10 cellular contexts compared by ENCODE assay signal in the genomic region with DNA sequence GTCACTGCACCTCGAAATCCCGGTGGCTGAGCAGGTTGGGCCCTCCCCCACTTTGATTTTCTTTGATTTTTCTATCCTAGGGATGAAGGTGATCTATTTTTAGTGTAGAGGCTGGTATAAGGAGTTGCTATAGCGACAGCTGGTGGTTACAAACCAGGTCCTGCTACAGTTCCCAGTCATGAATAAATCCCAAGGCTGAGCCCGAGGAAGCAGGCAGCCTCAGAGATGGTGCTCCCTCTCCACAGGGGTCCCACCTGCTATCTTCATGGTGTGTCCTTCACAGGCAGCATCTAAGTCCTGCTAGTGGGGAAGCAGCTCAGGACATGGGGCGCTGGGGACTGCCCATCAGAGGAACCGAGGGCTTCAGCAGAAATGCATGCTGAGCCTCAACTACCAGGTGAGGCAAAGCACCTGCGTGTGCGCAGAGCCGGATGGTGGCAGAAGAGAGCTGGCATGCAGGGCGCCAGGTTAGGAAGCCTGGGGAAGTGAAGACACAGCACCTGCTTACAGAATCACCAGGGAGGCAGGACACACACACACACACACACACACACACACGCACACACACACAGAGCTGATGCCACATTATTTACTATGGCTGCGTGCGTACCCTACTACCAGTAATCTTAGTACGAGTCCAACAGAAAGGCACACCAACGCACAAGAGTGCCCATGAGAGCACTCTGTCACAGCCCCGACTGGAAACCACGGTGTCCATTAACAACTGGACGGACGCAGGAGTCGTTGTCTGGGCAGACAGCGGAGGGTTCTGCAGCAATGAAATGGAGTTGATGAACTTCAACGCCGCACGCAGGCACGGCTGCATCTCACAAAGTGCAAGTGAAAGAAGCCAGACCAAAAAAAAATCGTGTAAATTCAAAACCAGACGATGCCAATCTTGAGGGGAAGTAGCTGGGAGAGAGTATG.
DNase-seq lines count a peak whose midpoint lies in the region; ATAC-seq and TF ChIP-seq lines count a peak whose summit lies in the region.
"Had no signal": no experiment of that assay in that cellular context is flagged by ENCODE, and none has a peak within 500 bp of the region (broad histone marks: within the 10 kb centered on the region; RNA-seq: fewer than 3 reads in every experiment).

No MANE protein-coding gene starts in this region.

- no peaks in the 10 kb centered on the region for H3K27me3 Mint-ChIP-seq in activated T-helper 17 cell treated with anti-CD3 and anti-CD28 coated beads, Interleukin-2, amount 50 U/mL, for 72 hours
- no peaks in the 10 kb centered on the region for H3K27me3 Mint-ChIP-seq in activated CD8-positive, alpha-beta T cell treated with anti-CD3 and anti-CD28 coated beads for 36 hours
- no peaks in the 10 kb centered on the region for H3K27me3 Mint-ChIP-seq in T-cell
- H3K27me3 Mint-ChIP-seq: natural killer cell treated with Interleukin-12 subunit alpha and Interleukin-12 subunit beta and Interleukin-15 and Interleukin-18, amount 100 ng/mL, for 72 hours had no signal

- POLR2A ChIA-PET in activated CD8-positive, alpha-beta T cell treated with anti-CD3 and anti-CD28 coated beads for 36 hours (lab: Charles Lee): interaction anchor here (1.2 kb wide), 1 partner anchor 84 kb away, joined by 3 read pairs; no protein-coding TSS in a partner anchor
- POLR2A ChIA-PET in T-cell (lab: Charles Lee): no interaction called here

- CTCF ChIA-PET in activated CD8-positive, alpha-beta T cell treated with anti-CD3 and anti-CD28 coated beads for 36 hours (lab: Charles Lee): interaction anchor here (1.6 to 2.8 kb wide), 2 partner anchors 33 to 56 kb away, joined by 5 to 9 read pairs; no protein-coding TSS in a partner anchor
- CTCF ChIA-PET in T-cell (lab: Charles Lee): interaction anchor here in 1 of 2 donors (0.6 kb wide), 1 partner anchor 198 kb away, joined by 3 read pairs; no protein-coding TSS in a partner anchor

- intact Hi-C loops in activated CD8-positive, alpha-beta T cell treated with anti-CD3 and anti-CD28 coated beads for 36 hours (cut with micrococcal nuclease): no loop called here

- DNase-seq in DMS153 treated with DMSO at 0.1 percent for 48 hours (lab: John Stamatoyannopoulos, UW; ENCODE audit: unreplicated experiment) (peak; percentile 67), NCI-H2081 treated with DMSO at 0.1 percent for 48 hours (lab: John Stamatoyannopoulos, UW) (peak; percentile 34), myocyte (ENCODE audit: low read depth) (peak; percentile 73), T-cell (no peak)
- DNase-seq in activated CD8-positive, alpha-beta T cell treated with anti-CD3 and anti-CD28 coated beads for 36 hours: no peak
- DNase-seq: tibial artery had no signal

- TF ChIP-seq CTCF in activated CD8-positive, alpha-beta T cell treated with anti-CD3 and anti-CD28 coated beads for 36 hours (IDR thresholded peaks at IDR 0.05): no peak

- H3K4me3 Mint-ChIP-seq in activated T-helper 17 cell treated with anti-CD3 and anti-CD28 coated beads, Interleukin-2, amount 50 U/mL, for 72 hours: no peak overlapping the region
- no peak overlapping the region for H3K4me3 Mint-ChIP-seq in activated CD8-positive, alpha-beta T cell treated with anti-CD3 and anti-CD28 coated beads for 36 hours
- no peak overlapping the region for H3K4me3 Mint-ChIP-seq in T-cell
- H3K4me3 Mint-ChIP-seq: natural killer cell treated with Interleukin-12 subunit alpha and Interleukin-12 subunit beta and Interleukin-15 and Interleukin-18, amount 100 ng/mL, for 72 hours had no signal

- no peaks in the 10 kb centered on the region for H3K36me3 Mint-ChIP-seq in activated T-helper 17 cell treated with anti-CD3 and anti-CD28 coated beads, Interleukin-2, amount 50 U/mL, for 72 hours (ENCODE audit: low read depth)
- no peaks in the 10 kb centered on the region for H3K36me3 Mint-ChIP-seq in activated CD8-positive, alpha-beta T cell treated with anti-CD3 and anti-CD28 coated beads for 36 hours (ENCODE audit: low read depth)
- H3K36me3 Mint-ChIP-seq in T-cell: peaks cover 8% of the 10 kb centered on the region
- H3K36me3 Mint-ChIP-seq: natural killer cell treated with Interleukin-12 subunit alpha and Interleukin-12 subunit beta and Interleukin-15 and Interleukin-18, amount 100 ng/mL, for 72 hours had no signal

- ATAC-seq in activated T-helper 17 cell treated with anti-CD3 and anti-CD28 coated beads, Interleukin-2, amount 50 U/mL, for 72 hours (replicated peaks): no peak
- no peak for ATAC-seq in GM21423 (IDR thresholded peaks at IDR 0.05; ENCODE audit: unreplicated experiment)
- no peak for ATAC-seq in HG03469 (IDR thresholded peaks at IDR 0.05; ENCODE audit: unreplicated experiment)
- ATAC-seq in activated CD8-positive, alpha-beta T cell treated with anti-CD3 and anti-CD28 coated beads for 36 hours: no peak
- ATAC-seq in T-cell (replicated peaks in 1 of 4): no peak
- ATAC-seq: natural killer cell treated with Interleukin-12 subunit alpha and Interleukin-12 subunit beta and Interleukin-15 and Interleukin-18, amount 100 ng/mL, for 72 hours had no signal

- H3K4me1 Mint-ChIP-seq in activated T-helper 17 cell treated with anti-CD3 and anti-CD28 coated beads, Interleukin-2, amount 50 U/mL, for 72 hours: peaks cover 8% of the 10 kb centered on the region
- H3K4me1 Mint-ChIP-seq in activated CD8-positive, alpha-beta T cell treated with anti-CD3 and anti-CD28 coated beads for 36 hours (ENCODE audit: low read depth): peaks cover 24% of the 10 kb centered on the region
- H3K4me1 Mint-ChIP-seq in T-cell: peaks cover 5 to 17% (median 16%) of the 10 kb centered on the region in 3 donors

- H3K27ac Mint-ChIP-seq in activated T-helper 17 cell treated with anti-CD3 and anti-CD28 coated beads, Interleukin-2, amount 50 U/mL, for 72 hours: peak overlapping the region; percentile 85
- H3K27ac Mint-ChIP-seq in activated CD8-positive, alpha-beta T cell treated with anti-CD3 and anti-CD28 coated beads for 36 hours: no peak overlapping the region
- no peak overlapping the region for H3K27ac Mint-ChIP-seq in T-cell
- H3K27ac Mint-ChIP-seq: natural killer cell treated with Interleukin-12 subunit alpha and Interleukin-12 subunit beta and Interleukin-15 and Interleukin-18, amount 100 ng/mL, for 72 hours had no signal

- no peaks in the 10 kb centered on the region for H3K9me3 Mint-ChIP-seq in activated T-helper 17 cell treated with anti-CD3 and anti-CD28 coated beads, Interleukin-2, amount 50 U/mL, for 72 hours
- no peaks in the 10 kb centered on the region for H3K9me3 Mint-ChIP-seq in activated CD8-positive, alpha-beta T cell treated with anti-CD3 and anti-CD28 coated beads for 36 hours
- no peaks in the 10 kb centered on the region for H3K9me3 Mint-ChIP-seq in T-cell
- H3K9me3 Mint-ChIP-seq: natural killer cell treated with Interleukin-12 subunit alpha and Interleukin-12 subunit beta and Interleukin-15 and Interleukin-18, amount 100 ng/mL, for 72 hours had no signal

Comparison
In these comparisons a context has a peak if more than half of its experiments do, and no peak if none do; other contexts are left out.
1. DNase-seq: peak in DMS153 treated with DMSO at 0.1 percent for 48 hours (single experiment), NCI-H2081 treated with DMSO at 0.1 percent for 48 hours (single experiment) and myocyte (single experiment); none in activated CD8-positive, alpha-beta T cell treated with anti-CD3 and anti-CD28 coated beads for 36 hours (single experiment) and T-cell (0 of 34).